1 cellular context compared by ENCODE assay signal in the genomic region with DNA sequence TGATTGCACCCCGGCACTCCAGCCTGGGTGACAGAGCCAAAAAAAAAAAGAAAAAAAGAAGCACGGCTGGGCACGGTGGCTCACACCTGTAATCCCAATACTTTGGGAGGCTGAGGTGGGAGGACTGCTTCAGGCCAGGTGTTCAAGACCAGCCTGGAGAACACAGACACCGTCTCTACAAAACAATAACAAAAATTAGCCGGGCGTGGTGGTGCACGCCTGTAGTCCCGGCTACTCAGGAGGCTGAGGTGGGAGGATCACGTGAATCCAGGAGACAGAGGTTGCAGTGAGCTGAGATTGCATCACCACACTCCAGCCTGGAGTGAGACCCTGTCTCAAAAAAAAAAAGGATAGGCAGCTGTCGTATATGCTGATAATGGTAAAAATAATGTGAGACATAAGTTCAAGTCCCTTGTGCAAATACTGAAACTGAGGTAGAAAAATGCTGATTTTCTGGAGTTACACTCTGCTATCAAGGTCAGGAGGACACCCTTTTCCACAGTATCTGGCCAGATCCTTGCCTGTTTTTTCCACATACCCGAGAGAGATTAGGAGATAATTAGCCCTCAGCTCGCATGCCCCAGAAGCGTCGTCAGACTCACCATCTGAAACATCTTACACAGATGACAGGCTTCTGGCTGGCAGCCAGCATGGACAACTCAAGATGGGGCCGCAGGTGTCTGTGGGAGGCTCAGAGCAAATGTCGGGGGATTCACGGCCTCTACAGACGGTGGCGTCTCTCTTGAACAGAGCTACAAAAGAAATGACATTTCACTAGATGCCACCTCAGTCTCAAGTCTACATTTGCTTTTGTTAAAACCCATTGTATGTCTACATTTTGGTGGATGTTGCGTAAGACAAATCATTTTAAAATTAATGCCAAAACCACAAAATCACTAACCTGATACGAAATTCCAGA.
TF ChIP-seq lines count a peak whose summit lies in the region.

No MANE protein-coding gene starts in this region.

TF ChIP-seq in K562, 482 proteins besides CTCF, POLR2A, EP300 and RAD21 (continued from another document):
- TF ChIP-seq C11orf30 (IDR thresholded peaks at IDR 0.05; ENCODE audit: low read depth) (peak; percentile 60; the same call in 1 of the 2 replicates), ZNF174 (CRISPR knock-in tag; IDR thresholded peaks at IDR 0.05) (no peak), NFIX (CRISPR knock-in tag; IDR thresholded peaks at IDR 0.05; ENCODE audit: low read depth) (no peak; the same call in 1 of the 2 replicates)
